9 cellular contexts compared by ENCODE assay signal in the genomic region with DNA sequence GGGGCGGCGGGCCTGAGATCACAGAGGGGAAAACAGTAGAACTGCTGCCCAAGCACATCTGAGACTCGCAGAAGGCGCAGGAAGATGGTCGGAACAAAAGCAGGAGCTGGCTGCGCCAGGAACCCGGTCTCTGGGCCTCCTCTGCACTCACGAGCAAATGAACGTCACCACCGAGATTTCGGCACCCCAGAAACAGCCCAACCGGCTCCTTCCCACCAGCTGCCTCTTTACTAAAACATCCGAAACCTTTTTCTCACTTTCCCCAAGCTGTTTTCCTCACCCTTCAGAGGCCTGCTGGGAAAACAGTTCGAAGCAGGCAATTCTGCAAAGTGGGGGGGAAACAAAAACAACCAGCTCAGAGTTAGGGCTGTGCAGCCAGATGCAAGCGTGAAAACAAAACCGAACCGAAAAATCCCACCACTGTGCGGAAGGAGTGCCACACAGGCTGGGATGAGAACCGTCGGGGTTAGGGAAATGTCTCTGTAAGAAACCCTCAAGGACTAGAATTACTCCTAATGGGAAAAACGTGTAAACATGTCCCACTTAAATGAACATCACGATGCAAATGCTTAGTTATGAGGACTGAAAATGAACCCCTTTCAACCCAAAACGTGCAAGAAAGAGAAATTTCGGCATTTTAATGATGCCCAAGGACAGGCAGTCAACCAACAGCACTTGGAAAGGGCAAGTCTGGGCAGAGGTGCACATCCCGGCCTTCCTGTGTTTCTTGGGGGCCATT. TPM values are rescaled to one million over a fixed set of nuclear protein-coding genes. Genes with fewer than 3 reads are reported as not detected.
DNase-seq lines count a peak whose midpoint lies in the region; ATAC-seq and TF ChIP-seq lines count a peak whose summit lies in the region.
"Had no signal": no experiment of that assay in that cellular context is flagged by ENCODE, and none has a peak within 500 bp of the region (broad histone marks: within the 10 kb centered on the region; RNA-seq: fewer than 3 reads in every experiment).

No MANE protein-coding gene starts in this region.

- peak overlapping the region; percentile 73 for H3K9ac ChIP-seq in skeletal muscle satellite cell (ENCODE audit: low read depth, low read length)

- no peak for TF ChIP-seq CTCF in coronary artery (IDR thresholded peaks at IDR 0.05)

- DNase-seq in G401 (ENCODE audit: low spot score) (peak; percentile 30), coronary artery (ENCODE audit: low spot score) (no peak), iris pigment epithelial cell (ENCODE audit: low read depth) (peak; percentile 52), NCI-H748 (lab: John Stamatoyannopoulos, UW; ENCODE audit: unreplicated experiment) (no peak), cerebellar nuclear complex (lab: John Stamatoyannopoulos, UW) (no peak), NCI-H1105 (lab: John Stamatoyannopoulos, UW) (no peak)

- H3K9me3 ChIP-seq in skeletal muscle satellite cell (replicated peaks; ENCODE audit: low read length) = no peaks in the 10 kb centered on the region

- H3K4me3 ChIP-seq in coronary artery (peak overlapping the region; percentile 61), skeletal muscle satellite cell (ENCODE audit: low read length) (peak overlapping the region; percentile 61)

- H3K27ac ChIP-seq in coronary artery = peak overlapping the region; percentile 66 to 78

- peaks cover 20% of the 10 kb centered on the region for H3K4me1 ChIP-seq in skeletal muscle satellite cell (ENCODE audit: control insufficient read depth, insufficient read depth, low read length)

- H3K27me3 ChIP-seq in skeletal muscle satellite cell (ENCODE audit: control insufficient read depth, insufficient read depth, low read length) = no peaks in the 10 kb centered on the region

- H3K36me3 ChIP-seq in skeletal muscle satellite cell (ENCODE audit: insufficient read depth, low read length) = peaks cover 42% of the 10 kb centered on the region

- no peak for ATAC-seq in GM21825 (IDR thresholded peaks at IDR 0.05; ENCODE audit: unreplicated experiment)
- ATAC-seq: activated naive CD4-positive, alpha-beta T cell treated with anti-CD3 and anti-CD28 coated beads, Interleukin-2, amount 50 U/mL, for 72 hours had no signal

- peak overlapping the region; percentile 79 for H3K4me2 ChIP-seq in skeletal muscle satellite cell (ENCODE audit: low read length)

- in situ Hi-C loops in G401 (cut with HindIII; ENCODE audit: low sequenced_read_pairs) = no loop called here

RNA-seq across cellular contexts. Expression of gene DHRSX, which starts 15.9 kb away (rescaled TPM):
- total RNA-seq in G401 (2014; rRNA removed; shearing (Covaris generic)) = 12.9 and 17.4 TPM in 2 replicates
- 18.6 and 20.0 TPM in 2 replicates for total RNA-seq in skeletal muscle satellite cell (2012; rRNA removed)

RNA-seq across cellular contexts. Expression of gene ZBED1, which starts 15.9 kb away (rescaled TPM):
- 53.6 and 62.0 TPM in 2 replicates for total RNA-seq in G401 (2014; rRNA removed; shearing (Covaris generic))
- 28.4 and 29.4 TPM in 2 replicates for total RNA-seq in skeletal muscle satellite cell (2012; rRNA removed)

Comparison
In these comparisons a context has a peak if more than half of its experiments do, and no peak if none do; other contexts are left out.
1. DNase-seq: peak in G401 (single experiment) and iris pigment epithelial cell (single experiment); none in coronary artery (single experiment), NCI-H748 (single experiment), cerebellar nuclear complex (0 of 2) and NCI-H1105 (single experiment).